ENCODE assay signal across 1 cellular context in the genomic region with DNA sequence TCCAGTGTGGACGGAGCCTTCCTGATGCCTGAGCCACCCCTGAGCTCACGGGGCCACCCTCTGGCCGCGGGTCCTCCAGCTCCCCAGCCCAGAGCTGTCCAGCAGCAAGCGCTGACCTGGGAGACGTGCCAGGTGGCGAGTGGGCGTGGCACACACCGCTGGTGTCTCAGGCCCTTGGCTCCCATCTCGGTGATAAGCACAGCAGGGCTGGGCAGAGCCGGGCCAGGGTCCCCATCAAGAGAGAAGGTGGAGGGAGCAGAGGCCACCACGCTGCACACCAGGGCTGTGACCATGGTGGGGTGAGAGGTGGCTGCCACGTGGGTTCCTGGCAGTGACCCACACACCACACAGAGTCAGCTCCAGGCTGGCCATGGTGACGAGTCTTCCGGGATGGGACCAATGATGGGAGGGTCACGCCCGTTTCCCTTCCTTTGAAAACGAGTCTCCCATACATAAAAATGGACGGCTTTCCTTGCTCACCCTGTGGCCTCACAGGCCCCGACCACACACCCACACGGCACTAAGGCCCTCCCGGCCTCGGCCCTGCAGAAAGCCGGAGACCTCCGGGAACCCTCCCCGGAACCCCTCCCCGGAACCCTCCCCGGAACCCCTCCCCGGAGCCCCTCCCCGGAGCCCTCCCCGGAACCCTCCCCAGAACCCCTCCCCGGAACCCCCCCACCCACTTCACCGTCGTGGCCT.
TF ChIP-seq lines count a peak whose summit lies in the region.

No MANE protein-coding gene starts in this region.

TF ChIP-seq in K562, 482 proteins besides CTCF, POLR2A, EP300 and RAD21 (continued from another document and continues in another):
- TF ChIP-seq, protein P1, sequence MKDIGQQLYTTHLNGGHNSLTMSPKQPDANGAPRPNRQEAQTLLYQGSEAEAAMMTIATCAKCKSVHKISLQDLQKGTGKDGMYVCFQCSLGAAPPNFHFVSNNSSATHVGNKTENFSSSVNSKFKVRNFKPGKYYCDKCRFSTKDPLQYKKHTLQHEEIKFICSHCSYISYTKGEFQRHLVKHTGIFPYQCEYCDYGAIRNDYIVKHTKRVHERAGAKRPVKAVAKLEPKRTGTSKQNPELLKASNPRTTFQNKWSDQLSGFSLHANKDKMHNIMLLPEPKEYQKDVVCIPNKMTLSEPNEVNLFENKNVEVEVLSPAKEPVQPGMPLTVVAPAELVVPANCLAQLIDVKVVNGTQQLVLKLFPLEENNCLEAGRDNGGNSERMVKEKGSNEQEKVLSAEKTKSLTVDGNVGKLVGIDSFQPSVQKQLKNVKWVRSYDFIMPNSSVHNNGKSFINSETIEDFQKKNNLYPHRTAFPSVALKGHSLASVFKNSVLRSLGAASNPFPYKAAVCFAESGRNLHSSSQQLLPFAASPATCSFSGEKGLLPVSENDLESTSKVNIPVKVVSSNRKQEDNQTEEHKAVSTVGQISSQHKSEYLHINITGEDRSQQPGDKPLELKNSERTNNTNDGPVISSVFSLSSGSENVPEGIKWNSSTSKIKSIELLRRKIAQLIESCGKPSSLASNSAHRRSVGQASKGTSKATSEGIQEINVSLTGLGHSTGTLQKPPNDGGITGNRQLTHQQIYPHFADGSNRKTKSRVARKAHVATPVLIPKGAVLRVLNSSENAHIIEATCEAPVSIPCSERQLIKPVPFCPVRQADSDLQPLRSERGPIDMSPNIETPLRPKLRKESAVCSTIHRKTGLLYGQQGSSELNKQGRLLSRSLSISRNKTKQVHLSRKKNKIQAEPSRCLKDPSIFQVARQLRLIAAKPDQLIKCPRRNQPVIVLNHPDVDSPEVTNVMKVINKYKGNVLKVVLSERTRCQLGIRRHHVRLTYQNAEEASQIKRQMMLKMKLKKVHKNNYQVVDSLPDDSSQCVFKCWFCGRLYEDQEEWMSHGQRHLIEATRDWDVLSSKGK (CRISPR knock-in tag; IDR thresholded peaks at IDR 0.05), result no peak
- no peak for TF ChIP-seq ETV6 (IDR thresholded peaks at IDR 0.05; ENCODE audit: borderline replicate concordance in 1 of 2, low read depth in 2 of 2, low read length in 1 of 2)
- no peak for TF ChIP-seq ETV6 (CRISPR knock-in tag; IDR thresholded peaks at IDR 0.05; ENCODE audit: borderline replicate concordance)
- TF ChIP-seq CC2D1A (IDR thresholded peaks at IDR 0.05), result no peak
- TF ChIP-seq MBD2 (IDR thresholded peaks at IDR 0.05; ENCODE audit: borderline replicate concordance, low read depth), result 0 out of 2 replicates have a peak, but pooled peaks have one; percentile 13
- no peak for TF ChIP-seq HDAC6 (IDR thresholded peaks at IDR 0.05; ENCODE audit: low read depth, low read length)
- peak; percentile 36; the same call in 1 of the 2 replicates for TF ChIP-seq MYNN (IDR thresholded peaks at IDR 0.05)
- TF ChIP-seq MYNN (CRISPR knock-in tag; IDR thresholded peaks at IDR 0.05), result no peak
- no peak for TF ChIP-seq PHF20 (IDR thresholded peaks at IDR 0.05; ENCODE audit: partially characterized antibody)
- no peak for TF ChIP-seq OTX1 (CRISPR knock-in tag; IDR thresholded peaks at IDR 0.05)
- TF ChIP-seq ZNF507 (tag; conservative IDR thresholded peaks at IDR 0.05), result no peak
- no peak for TF ChIP-seq CHCHD3 (CRISPR knock-in tag; IDR thresholded peaks at IDR 0.05)
- no peak for TF ChIP-seq KAT7 (CRISPR knock-in tag; IDR thresholded peaks at IDR 0.05; ENCODE audit: borderline replicate concordance)
- no peak for TF ChIP-seq ESRRA (IDR thresholded peaks at IDR 0.05; ENCODE audit: borderline replicate concordance, low read depth)
- TF ChIP-seq, protein P2, sequence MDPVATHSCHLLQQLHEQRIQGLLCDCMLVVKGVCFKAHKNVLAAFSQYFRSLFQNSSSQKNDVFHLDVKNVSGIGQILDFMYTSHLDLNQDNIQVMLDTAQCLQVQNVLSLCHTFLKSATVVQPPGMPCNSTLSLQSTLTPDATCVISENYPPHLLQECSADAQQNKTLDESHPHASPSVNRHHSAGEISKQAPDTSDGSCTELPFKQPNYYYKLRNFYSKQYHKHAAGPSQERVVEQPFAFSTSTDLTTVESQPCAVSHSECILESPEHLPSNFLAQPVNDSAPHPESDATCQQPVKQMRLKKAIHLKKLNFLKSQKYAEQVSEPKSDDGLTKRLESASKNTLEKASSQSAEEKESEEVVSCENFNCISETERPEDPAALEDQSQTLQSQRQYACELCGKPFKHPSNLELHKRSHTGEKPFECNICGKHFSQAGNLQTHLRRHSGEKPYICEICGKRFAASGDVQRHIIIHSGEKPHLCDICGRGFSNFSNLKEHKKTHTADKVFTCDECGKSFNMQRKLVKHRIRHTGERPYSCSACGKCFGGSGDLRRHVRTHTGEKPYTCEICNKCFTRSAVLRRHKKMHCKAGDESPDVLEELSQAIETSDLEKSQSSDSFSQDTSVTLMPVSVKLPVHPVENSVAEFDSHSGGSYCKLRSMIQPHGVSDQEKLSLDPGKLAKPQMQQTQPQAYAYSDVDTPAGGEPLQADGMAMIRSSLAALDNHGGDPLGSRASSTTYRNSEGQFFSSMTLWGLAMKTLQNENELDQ (CRISPR knock-in tag; IDR thresholded peaks at IDR 0.05; ENCODE audit: borderline replicate concordance), result no peak
- TF ChIP-seq PRMT5 (CRISPR knock-in tag; IDR thresholded peaks at IDR 0.05), result no peak
- no peak for TF ChIP-seq ZNF785 (CRISPR knock-in tag; IDR thresholded peaks at IDR 0.05)
- no peak for TF ChIP-seq XRCC3 (IDR thresholded peaks at IDR 0.05)
- TF ChIP-seq, protein P3, sequence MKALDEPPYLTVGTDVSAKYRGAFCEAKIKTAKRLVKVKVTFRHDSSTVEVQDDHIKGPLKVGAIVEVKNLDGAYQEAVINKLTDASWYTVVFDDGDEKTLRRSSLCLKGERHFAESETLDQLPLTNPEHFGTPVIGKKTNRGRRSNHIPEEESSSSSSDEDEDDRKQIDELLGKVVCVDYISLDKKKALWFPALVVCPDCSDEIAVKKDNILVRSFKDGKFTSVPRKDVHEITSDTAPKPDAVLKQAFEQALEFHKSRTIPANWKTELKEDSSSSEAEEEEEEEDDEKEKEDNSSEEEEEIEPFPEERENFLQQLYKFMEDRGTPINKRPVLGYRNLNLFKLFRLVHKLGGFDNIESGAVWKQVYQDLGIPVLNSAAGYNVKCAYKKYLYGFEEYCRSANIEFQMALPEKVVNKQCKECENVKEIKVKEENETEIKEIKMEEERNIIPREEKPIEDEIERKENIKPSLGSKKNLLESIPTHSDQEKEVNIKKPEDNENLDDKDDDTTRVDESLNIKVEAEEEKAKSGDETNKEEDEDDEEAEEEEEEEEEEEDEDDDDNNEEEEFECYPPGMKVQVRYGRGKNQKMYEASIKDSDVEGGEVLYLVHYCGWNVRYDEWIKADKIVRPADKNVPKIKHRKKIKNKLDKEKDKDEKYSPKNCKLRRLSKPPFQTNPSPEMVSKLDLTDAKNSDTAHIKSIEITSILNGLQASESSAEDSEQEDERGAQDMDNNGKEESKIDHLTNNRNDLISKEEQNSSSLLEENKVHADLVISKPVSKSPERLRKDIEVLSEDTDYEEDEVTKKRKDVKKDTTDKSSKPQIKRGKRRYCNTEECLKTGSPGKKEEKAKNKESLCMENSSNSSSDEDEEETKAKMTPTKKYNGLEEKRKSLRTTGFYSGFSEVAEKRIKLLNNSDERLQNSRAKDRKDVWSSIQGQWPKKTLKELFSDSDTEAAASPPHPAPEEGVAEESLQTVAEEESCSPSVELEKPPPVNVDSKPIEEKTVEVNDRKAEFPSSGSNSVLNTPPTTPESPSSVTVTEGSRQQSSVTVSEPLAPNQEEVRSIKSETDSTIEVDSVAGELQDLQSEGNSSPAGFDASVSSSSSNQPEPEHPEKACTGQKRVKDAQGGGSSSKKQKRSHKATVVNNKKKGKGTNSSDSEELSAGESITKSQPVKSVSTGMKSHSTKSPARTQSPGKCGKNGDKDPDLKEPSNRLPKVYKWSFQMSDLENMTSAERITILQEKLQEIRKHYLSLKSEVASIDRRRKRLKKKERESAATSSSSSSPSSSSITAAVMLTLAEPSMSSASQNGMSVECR (CRISPR knock-in tag; IDR thresholded peaks at IDR 0.05), result peak; percentile 83
- no peak for TF ChIP-seq IRF2 (CRISPR knock-in tag; IDR thresholded peaks at IDR 0.05)
- TF ChIP-seq SMAD2 (IDR thresholded peaks at IDR 0.05; ENCODE audit: low read depth, low read length), result no peak
- no peak for TF ChIP-seq CREB1 (IDR thresholded peaks at IDR 0.05)
- TF ChIP-seq CREB1 (CRISPR knock-in tag; IDR thresholded peaks at IDR 0.05), result 0 out of 2 replicates have a peak, but pooled peaks have one; percentile 37
- no peak for TF ChIP-seq ZNF239 (CRISPR knock-in tag; IDR thresholded peaks at IDR 0.05)
- TF ChIP-seq ZNF764 (CRISPR knock-in tag; IDR thresholded peaks at IDR 0.05; ENCODE audit: low read depth), result no peak
- TF ChIP-seq ZNF3 (CRISPR knock-in tag; IDR thresholded peaks at IDR 0.05), result no peak
- no peak for TF ChIP-seq ILK (tag; IDR thresholded peaks at IDR 0.05; ENCODE audit: borderline replicate concordance, low read depth)
- TF ChIP-seq SIN3B (IDR thresholded peaks at IDR 0.05; ENCODE audit: low read depth), result no peak
- peak; percentile 24 for TF ChIP-seq CCNT2 (IDR thresholded peaks at IDR 0.05; ENCODE audit: borderline replicate concordance, extremely low read depth, insufficient read length, low read depth, low read length)
- TF ChIP-seq, protein P4, sequence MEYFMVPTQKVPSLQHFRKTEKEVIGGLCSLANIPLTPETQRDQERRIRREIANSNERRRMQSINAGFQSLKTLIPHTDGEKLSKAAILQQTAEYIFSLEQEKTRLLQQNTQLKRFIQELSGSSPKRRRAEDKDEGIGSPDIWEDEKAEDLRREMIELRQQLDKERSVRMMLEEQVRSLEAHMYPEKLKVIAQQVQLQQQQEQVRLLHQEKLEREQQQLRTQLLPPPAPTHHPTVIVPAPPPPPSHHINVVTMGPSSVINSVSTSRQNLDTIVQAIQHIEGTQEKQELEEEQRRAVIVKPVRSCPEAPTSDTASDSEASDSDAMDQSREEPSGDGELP (CRISPR knock-in tag; IDR thresholded peaks at IDR 0.05; ENCODE audit: borderline replicate concordance), result peak; percentile 75
- no peak for TF ChIP-seq ZNF589 (CRISPR knock-in tag; IDR thresholded peaks at IDR 0.05; ENCODE audit: low read depth)
- TF ChIP-seq ZNF124 (CRISPR knock-in tag; IDR thresholded peaks at IDR 0.05), result no peak
- TF ChIP-seq NFRKB (IDR thresholded peaks at IDR 0.05; ENCODE audit: low read depth), result no peak
- peak; percentile 52 for TF ChIP-seq FIP1L1 (IDR thresholded peaks at IDR 0.05; ENCODE audit: low read depth, low read length, poor library complexity, severe bottlenecking)
- TF ChIP-seq EHMT2 (IDR thresholded peaks at IDR 0.05), result peak; percentile 59; the same call in 1 of the 2 replicates
- TF ChIP-seq, protein P5, sequence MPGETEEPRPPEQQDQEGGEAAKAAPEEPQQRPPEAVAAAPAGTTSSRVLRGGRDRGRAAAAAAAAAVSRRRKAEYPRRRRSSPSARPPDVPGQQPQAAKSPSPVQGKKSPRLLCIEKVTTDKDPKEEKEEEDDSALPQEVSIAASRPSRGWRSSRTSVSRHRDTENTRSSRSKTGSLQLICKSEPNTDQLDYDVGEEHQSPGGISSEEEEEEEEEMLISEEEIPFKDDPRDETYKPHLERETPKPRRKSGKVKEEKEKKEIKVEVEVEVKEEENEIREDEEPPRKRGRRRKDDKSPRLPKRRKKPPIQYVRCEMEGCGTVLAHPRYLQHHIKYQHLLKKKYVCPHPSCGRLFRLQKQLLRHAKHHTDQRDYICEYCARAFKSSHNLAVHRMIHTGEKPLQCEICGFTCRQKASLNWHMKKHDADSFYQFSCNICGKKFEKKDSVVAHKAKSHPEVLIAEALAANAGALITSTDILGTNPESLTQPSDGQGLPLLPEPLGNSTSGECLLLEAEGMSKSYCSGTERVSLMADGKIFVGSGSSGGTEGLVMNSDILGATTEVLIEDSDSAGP (CRISPR knock-in tag; IDR thresholded peaks at IDR 0.05), result no peak
- TF ChIP-seq HIVEP1 (CRISPR knock-in tag; IDR thresholded peaks at IDR 0.05), result no peak
- TF ChIP-seq, protein P6, sequence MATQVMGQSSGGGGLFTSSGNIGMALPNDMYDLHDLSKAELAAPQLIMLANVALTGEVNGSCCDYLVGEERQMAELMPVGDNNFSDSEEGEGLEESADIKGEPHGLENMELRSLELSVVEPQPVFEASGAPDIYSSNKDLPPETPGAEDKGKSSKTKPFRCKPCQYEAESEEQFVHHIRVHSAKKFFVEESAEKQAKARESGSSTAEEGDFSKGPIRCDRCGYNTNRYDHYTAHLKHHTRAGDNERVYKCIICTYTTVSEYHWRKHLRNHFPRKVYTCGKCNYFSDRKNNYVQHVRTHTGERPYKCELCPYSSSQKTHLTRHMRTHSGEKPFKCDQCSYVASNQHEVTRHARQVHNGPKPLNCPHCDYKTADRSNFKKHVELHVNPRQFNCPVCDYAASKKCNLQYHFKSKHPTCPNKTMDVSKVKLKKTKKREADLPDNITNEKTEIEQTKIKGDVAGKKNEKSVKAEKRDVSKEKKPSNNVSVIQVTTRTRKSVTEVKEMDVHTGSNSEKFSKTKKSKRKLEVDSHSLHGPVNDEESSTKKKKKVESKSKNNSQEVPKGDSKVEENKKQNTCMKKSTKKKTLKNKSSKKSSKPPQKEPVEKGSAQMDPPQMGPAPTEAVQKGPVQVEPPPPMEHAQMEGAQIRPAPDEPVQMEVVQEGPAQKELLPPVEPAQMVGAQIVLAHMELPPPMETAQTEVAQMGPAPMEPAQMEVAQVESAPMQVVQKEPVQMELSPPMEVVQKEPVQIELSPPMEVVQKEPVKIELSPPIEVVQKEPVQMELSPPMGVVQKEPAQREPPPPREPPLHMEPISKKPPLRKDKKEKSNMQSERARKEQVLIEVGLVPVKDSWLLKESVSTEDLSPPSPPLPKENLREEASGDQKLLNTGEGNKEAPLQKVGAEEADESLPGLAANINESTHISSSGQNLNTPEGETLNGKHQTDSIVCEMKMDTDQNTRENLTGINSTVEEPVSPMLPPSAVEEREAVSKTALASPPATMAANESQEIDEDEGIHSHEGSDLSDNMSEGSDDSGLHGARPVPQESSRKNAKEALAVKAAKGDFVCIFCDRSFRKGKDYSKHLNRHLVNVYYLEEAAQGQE (CRISPR knock-in tag; IDR thresholded peaks at IDR 0.05; ENCODE audit: low read depth), result peak; percentile 79
- TF ChIP-seq ZC3H11A (IDR thresholded peaks at IDR 0.05; ENCODE audit: low read depth, low read length), result no peak
- TF ChIP-seq, protein P7, sequence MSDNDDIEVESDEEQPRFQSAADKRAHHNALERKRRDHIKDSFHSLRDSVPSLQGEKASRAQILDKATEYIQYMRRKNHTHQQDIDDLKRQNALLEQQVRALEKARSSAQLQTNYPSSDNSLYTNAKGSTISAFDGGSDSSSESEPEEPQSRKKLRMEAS (CRISPR knock-in tag; IDR thresholded peaks at IDR 0.05), result 0 out of 2 replicates have a peak, but pooled peaks have one; percentile 32
- peak; percentile 62; the same call in 1 of the 2 replicates for TF ChIP-seq KLF13 (tag; IDR thresholded peaks at IDR 0.05; ENCODE audit: borderline replicate concordance, low read depth)
- no peak for TF ChIP-seq NCOA4 (IDR thresholded peaks at IDR 0.05; ENCODE audit: partially characterized antibody)
- no peak for TF ChIP-seq ZNF445 (CRISPR knock-in tag; IDR thresholded peaks at IDR 0.05; ENCODE audit: low read depth)
- TF ChIP-seq, protein P8, sequence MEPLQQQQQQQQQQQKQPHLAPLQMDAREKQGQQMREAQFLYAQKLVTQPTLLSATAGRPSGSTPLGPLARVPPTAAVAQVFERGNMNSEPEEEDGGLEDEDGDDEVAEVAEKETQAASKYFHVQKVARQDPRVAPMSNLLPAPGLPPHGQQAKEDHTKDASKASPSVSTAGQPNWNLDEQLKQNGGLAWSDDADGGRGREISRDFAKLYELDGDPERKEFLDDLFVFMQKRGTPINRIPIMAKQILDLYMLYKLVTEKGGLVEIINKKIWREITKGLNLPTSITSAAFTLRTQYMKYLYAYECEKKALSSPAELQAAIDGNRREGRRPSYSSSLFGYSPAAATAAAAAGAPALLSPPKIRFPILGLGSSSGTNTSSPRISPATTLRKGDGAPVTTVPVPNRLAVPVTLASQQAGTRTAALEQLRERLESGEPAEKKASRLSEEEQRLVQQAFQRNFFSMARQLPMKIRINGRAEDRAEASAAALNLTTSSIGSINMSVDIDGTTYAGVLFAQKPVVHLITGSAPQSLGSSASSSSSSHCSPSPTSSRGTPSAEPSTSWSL (CRISPR knock-in tag; IDR thresholded peaks at IDR 0.05; ENCODE audit: borderline replicate concordance), result no peak
